In the genomic region with DNA sequence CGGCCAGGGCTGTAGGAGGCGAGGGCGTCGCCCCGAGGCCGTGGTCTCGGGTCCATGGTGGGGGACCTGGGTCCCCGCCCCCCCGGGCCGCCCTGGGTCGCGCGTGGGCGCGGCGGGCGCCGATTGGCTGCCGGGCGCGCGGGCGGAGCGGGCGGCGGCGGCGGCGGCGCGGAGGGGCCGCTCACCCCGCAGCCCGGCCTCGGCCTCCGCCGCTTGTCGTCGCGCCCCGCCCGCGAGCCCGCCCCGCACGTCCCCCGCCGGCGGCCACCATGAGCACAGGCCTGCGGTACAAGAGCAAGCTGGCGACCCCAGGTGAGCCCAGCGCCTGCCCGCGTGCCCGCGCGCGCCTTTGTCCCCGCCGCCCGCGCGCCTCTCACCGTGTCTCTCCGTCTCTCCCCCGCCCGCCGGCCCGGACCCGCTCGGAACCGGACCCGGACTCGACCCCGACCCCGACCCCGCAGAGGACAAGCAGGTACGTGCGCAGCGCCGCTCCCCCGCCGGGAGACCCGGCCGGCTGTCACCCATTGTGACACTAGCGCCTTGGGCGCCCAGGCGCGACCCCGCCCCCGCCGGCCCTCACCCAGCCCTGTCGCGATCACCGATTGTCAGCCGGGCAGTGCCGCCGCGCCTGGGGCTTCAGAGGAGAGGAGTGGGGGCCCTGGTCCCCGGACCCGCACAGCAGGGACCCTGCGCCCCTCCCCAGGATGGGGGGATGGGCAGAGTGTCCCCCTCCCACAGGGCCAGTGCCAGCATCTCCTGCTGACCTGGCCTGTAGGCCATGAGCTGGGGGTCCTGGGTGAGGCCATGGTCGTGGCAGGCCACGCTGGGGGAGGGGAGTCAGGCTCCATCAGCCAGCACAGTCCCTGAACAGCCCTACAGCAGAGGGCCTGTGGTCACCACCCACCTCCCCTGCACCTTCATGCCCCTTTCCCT, we compare ENCODE assay signal across 1 cellular context.
TF ChIP-seq lines count a peak whose summit lies in the region.

SEPTIN5 (plus strand) TSS at position 184 of the 933 bp plus-strand sequence; CDS start at position 270, 86 bp downstream.

TF ChIP-seq in K562, 482 proteins besides CTCF, POLR2A, EP300 and RAD21 (continued from another document and continues in another):
- no peak for TF ChIP-seq FOS (IDR thresholded peaks at IDR 0.05; ENCODE audit: extremely low read depth, insufficient read length)
- no peak for TF ChIP-seq PBX2 (CRISPR knock-in tag; IDR thresholded peaks at IDR 0.05; ENCODE audit: low read depth)
- TF ChIP-seq PBX2 (tag; conservative IDR thresholded peaks at IDR 0.05; ENCODE audit: low read depth) = no peak
- no peak for TF ChIP-seq HNRNPH1 (optimal IDR thresholded peaks at IDR 0.05; ENCODE audit: low read depth, low read length)
- TF ChIP-seq NFE2L1 (tag; IDR thresholded peaks at IDR 0.05; ENCODE audit: borderline replicate concordance, low read depth) = no peak
- peak; percentile 56; the same call in 1 of the 2 replicates for TF ChIP-seq BCOR (IDR thresholded peaks at IDR 0.05)
- peak; percentile 55; the same call in 1 of the 2 replicates for TF ChIP-seq CHCHD3 (CRISPR knock-in tag; IDR thresholded peaks at IDR 0.05)
- no peak for TF ChIP-seq ZBTB17 (CRISPR knock-in tag; IDR thresholded peaks at IDR 0.05)
- TF ChIP-seq ARID3A (IDR thresholded peaks at IDR 0.05; ENCODE audit: borderline replicate concordance, low read depth, low read length) = no peak
- TF ChIP-seq ZNF639 (CRISPR knock-in tag; conservative IDR thresholded peaks at IDR 0.05 in 1 of 2, IDR thresholded peaks at IDR 0.05 in 1 of 2) = no peak
- no peak for TF ChIP-seq PCBP1 (IDR thresholded peaks at IDR 0.05; ENCODE audit: low read depth, low read length, poor library complexity, severe bottlenecking)
- TF ChIP-seq ZNF445 (CRISPR knock-in tag; IDR thresholded peaks at IDR 0.05; ENCODE audit: low read depth) = no peak
- TF ChIP-seq ZNF174 (CRISPR knock-in tag; IDR thresholded peaks at IDR 0.05) = no peak
- no peak for TF ChIP-seq RFX5 (IDR thresholded peaks at IDR 0.05; ENCODE audit: low read depth, low read length)
- TF ChIP-seq ZNF175 (CRISPR knock-in tag; IDR thresholded peaks at IDR 0.05; ENCODE audit: low read depth) = no peak
- TF ChIP-seq ZNF592 (IDR thresholded peaks at IDR 0.05) = no peak
- no peak for TF ChIP-seq SAFB2 (IDR thresholded peaks at IDR 0.05; ENCODE audit: borderline replicate concordance, low read depth, low read length, severe bottlenecking)
- peak; percentile 63 for TF ChIP-seq WHSC1 (IDR thresholded peaks at IDR 0.05; ENCODE audit: low read length)
- no peak for TF ChIP-seq HCFC1 (IDR thresholded peaks at IDR 0.05; ENCODE audit: low read depth, low read length)
- TF ChIP-seq RNF2 (IDR thresholded peaks at IDR 0.05) = no peak
- TF ChIP-seq PYGO2 (tag; IDR thresholded peaks at IDR 0.05) = no peak
- no peak for TF ChIP-seq NR1H2 (CRISPR knock-in tag; IDR thresholded peaks at IDR 0.05)
- TF ChIP-seq RBFOX2 (IDR thresholded peaks at IDR 0.05; ENCODE audit: low read depth, low read length) = peak; percentile 53
- TF ChIP-seq RFX1 (IDR thresholded peaks at IDR 0.05) = no peak
- no peak for TF ChIP-seq SIRT6 (IDR thresholded peaks at IDR 0.05; ENCODE audit: low read depth, low read length)
- TF ChIP-seq E2F1 (CRISPR knock-in tag; IDR thresholded peaks at IDR 0.05) = 0 out of 2 replicates have a peak, but pooled peaks have one; percentile 42
- no peak for TF ChIP-seq NONO (IDR thresholded peaks at IDR 0.05; ENCODE audit: low read depth in 2 of 2, low read length in 1 of 2)
- TF ChIP-seq, protein P1, sequence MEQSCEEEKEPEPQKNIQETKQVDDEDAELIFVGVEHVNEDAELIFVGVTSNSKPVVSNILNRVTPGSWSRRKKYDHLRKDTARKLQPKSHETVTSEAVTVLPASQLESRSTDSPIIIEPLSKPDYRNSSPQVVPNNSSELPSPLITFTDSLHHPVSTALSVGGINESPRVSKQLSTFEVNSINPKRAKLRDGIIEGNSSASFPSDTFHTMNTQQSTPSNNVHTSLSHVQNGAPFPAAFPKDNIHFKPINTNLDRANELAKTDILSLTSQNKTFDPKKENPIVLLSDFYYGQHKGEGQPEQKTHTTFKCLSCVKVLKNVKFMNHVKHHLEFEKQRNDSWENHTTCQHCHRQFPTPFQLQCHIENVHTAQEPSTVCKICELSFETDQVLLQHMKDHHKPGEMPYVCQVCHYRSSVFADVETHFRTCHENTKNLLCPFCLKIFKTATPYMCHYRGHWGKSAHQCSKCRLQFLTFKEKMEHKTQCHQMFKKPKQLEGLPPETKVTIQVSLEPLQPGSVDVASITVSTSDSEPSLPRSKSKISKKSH (CRISPR knock-in tag; IDR thresholded peaks at IDR 0.05) = no peak
- TF ChIP-seq, protein P2, sequence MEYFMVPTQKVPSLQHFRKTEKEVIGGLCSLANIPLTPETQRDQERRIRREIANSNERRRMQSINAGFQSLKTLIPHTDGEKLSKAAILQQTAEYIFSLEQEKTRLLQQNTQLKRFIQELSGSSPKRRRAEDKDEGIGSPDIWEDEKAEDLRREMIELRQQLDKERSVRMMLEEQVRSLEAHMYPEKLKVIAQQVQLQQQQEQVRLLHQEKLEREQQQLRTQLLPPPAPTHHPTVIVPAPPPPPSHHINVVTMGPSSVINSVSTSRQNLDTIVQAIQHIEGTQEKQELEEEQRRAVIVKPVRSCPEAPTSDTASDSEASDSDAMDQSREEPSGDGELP (CRISPR knock-in tag; IDR thresholded peaks at IDR 0.05; ENCODE audit: borderline replicate concordance) = no peak
- no peak for TF ChIP-seq RHOXF2B (CRISPR knock-in tag; conservative IDR thresholded peaks at IDR 0.05)
- no peak for TF ChIP-seq ADNP (tag; IDR thresholded peaks at IDR 0.05)
- TF ChIP-seq CBFA2T2 (conservative IDR thresholded peaks at IDR 0.05) = no peak
- no peak for TF ChIP-seq ZSCAN29 (IDR thresholded peaks at IDR 0.05)
- TF ChIP-seq KLF10 (CRISPR knock-in tag; IDR thresholded peaks at IDR 0.05) = no peak
- TF ChIP-seq IRF2 (CRISPR knock-in tag; IDR thresholded peaks at IDR 0.05) = no peak
- TF ChIP-seq NFATC3 (IDR thresholded peaks at IDR 0.05) = no peak
- TF ChIP-seq HSF4 (CRISPR knock-in tag; IDR thresholded peaks at IDR 0.05; ENCODE audit: borderline replicate concordance) = no peak
- TF ChIP-seq ZNF24 (IDR thresholded peaks at IDR 0.05) = no peak
- TF ChIP-seq, protein P3, sequence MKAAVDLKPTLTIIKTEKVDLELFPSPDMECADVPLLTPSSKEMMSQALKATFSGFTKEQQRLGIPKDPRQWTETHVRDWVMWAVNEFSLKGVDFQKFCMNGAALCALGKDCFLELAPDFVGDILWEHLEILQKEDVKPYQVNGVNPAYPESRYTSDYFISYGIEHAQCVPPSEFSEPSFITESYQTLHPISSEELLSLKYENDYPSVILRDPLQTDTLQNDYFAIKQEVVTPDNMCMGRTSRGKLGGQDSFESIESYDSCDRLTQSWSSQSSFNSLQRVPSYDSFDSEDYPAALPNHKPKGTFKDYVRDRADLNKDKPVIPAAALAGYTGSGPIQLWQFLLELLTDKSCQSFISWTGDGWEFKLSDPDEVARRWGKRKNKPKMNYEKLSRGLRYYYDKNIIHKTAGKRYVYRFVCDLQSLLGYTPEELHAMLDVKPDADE (conservative IDR thresholded peaks at IDR 0.05; ENCODE audit: control insufficient read depth, low read depth, low read length) = no peak
